In genomic region chr10:113530476-113530875, GRCh38 we compare ENCODE assay signal across 24 cellular contexts. TPM values are rescaled to one million over a fixed set of nuclear protein-coding genes. Genes with fewer than 3 reads are reported as not detected.
DNase-seq lines count a peak whose midpoint lies in the region; ATAC-seq and TF ChIP-seq lines count a peak whose summit lies in the region.
"Had no signal": no experiment of that assay in that cellular context is flagged by ENCODE, and none has a peak within 500 bp of the region (broad histone marks: within the 10 kb centered on the region; RNA-seq: fewer than 3 reads in every experiment).

No MANE protein-coding gene starts in this region.

- no peak for TF ChIP-seq CTCF in neural progenitor cell (IDR thresholded peaks at IDR 0.05)
- no peak for TF ChIP-seq CTCF in sigmoid colon (IDR thresholded peaks at IDR 0.05)

- TF ChIP-seq EP300 in sigmoid colon (IDR thresholded peaks at IDR 0.05), result no peak

- no peak for TF ChIP-seq POLR2A in sigmoid colon (IDR thresholded peaks at IDR 0.05)

- intact Hi-C loops in cardiac septum (cut with DNase I), result no loop called here
- intact Hi-C loops in Right ventricle myocardium inferior (cut with DNase I), result no loop called here
- intact Hi-C loops in sigmoid colon (cut with DNase I), result no loop called here

- H3K36me3 ChIP-seq in neural progenitor cell (no peaks in the 10 kb centered on the region), sigmoid colon (no peaks in the 10 kb centered on the region)
- H3K36me3 ChIP-seq: BE2C; BLaER1 treated with 17β-estradiol and CSF1 and Interleukin-3, amounts not matched to agents 10 nM and 100 nM had no signal

- H3K36me3 Mint-ChIP-seq in neural progenitor cell, result no peaks in the 10 kb centered on the region
- H3K36me3 Mint-ChIP-seq: CD14-positive monocyte; CD8-positive, alpha-beta memory T cell had no signal

- DNase-seq in cardiac septum (ENCODE audit: low spot score) (peak; percentile 71), Right ventricle myocardium inferior (ENCODE audit: missing footprints) (no peak), neural progenitor cell (ENCODE audit: low spot score) (peak; percentile 25), sigmoid colon (peak; percentile 30), inferior parietal cortex (ENCODE audit: extremely low spot score) (no peak), A172 (ENCODE audit: low spot score) (no peak), cerebellum (ENCODE audit: low spot score) (no peak)
- DNase-seq: ACHN; AML-193; BE2C; CD4-positive, alpha-beta T cell; CD8-positive, alpha-beta memory T cell; DMS 273 treated with DMSO at 0.1 percent for 48 hours; DMS79; EL; GF-D8; H7; HCEC 1CT had no signal

- H3K9me3 Mint-ChIP-seq in neural progenitor cell, result no peaks in the 10 kb centered on the region
- H3K9me3 Mint-ChIP-seq: CD4-positive, alpha-beta T cell had no signal

- H3K4me2 ChIP-seq in neural progenitor cell, result no peak overlapping the region
- H3K4me2 ChIP-seq: A549; BLaER1 treated with 17β-estradiol and CSF1 and Interleukin-3, amounts not matched to agents 10 nM and 100 nM had no signal

- H3K27me3 Mint-ChIP-seq in neural progenitor cell (ENCODE audit: insufficient read depth, low read depth), result peaks cover 3% of the 10 kb centered on the region

- no peaks in the 10 kb centered on the region for H4K20me1 ChIP-seq in neural progenitor cell (ENCODE audit: low read depth)
- H4K20me1 ChIP-seq: BLaER1 treated with 17β-estradiol and CSF1 and Interleukin-3, amounts not matched to agents 10 nM and 100 nM had no signal

- ATAC-seq in Right ventricle myocardium inferior, result no peak
- ATAC-seq: A549 had no signal

- H3K27ac ChIP-seq in neural progenitor cell (no peak overlapping the region), sigmoid colon (no peak overlapping the region)
- H3K27ac ChIP-seq: 22Rv1; A549; BLaER1 treated with 17β-estradiol and CSF1 and Interleukin-3, amounts not matched to agents 10 nM and 100 nM had no signal

- H3K4me3 ChIP-seq in neural progenitor cell (no peak overlapping the region), sigmoid colon (no peak overlapping the region)
- H3K4me3 ChIP-seq: A549; BLaER1 treated with 17β-estradiol and CSF1 and Interleukin-3, amounts not matched to agents 10 nM and 100 nM had no signal

- no peaks in the 10 kb centered on the region for H3F3A ChIP-seq in neural progenitor cell (ENCODE audit: low read depth)

- no peaks in the 10 kb centered on the region for H3K4me1 Mint-ChIP-seq in neural progenitor cell
- H3K4me1 Mint-ChIP-seq: CD14-positive monocyte; CD8-positive, alpha-beta memory T cell had no signal

- no peak overlapping the region for H3K27ac Mint-ChIP-seq in neural progenitor cell
- H3K27ac Mint-ChIP-seq: CD14-positive monocyte; CD4-positive, alpha-beta T cell; CD8-positive, alpha-beta memory T cell had no signal

- H3K9ac ChIP-seq in neural progenitor cell, result no peak overlapping the region
- H3K9ac ChIP-seq: BLaER1 treated with 17β-estradiol and CSF1 and Interleukin-3, amounts not matched to agents 10 nM and 100 nM had no signal

- no peak overlapping the region for H3K4me3 Mint-ChIP-seq in neural progenitor cell
- H3K4me3 Mint-ChIP-seq: CD14-positive monocyte; CD4-positive, alpha-beta T cell; CD8-positive, alpha-beta memory T cell had no signal

- H3K27me3 ChIP-seq in neural progenitor cell, result peaks cover 7% of the 10 kb centered on the region
- no peaks in the 10 kb centered on the region for H3K27me3 ChIP-seq in sigmoid colon
- H3K27me3 ChIP-seq: BE2C; BLaER1 treated with 17β-estradiol and CSF1 and Interleukin-3, amounts not matched to agents 10 nM and 100 nM had no signal

- WGBS in sigmoid colon, 2 donors, result 86 to 89% methylated on average over 13 of the region's 13 CpGs

- H3K79me2 ChIP-seq in neural progenitor cell (ENCODE audit: low read depth), result no peaks in the 10 kb centered on the region

- no peaks in the 10 kb centered on the region for H3K4me1 ChIP-seq in neural progenitor cell
- H3K4me1 ChIP-seq in sigmoid colon, result no peaks in the 10 kb centered on the region
- H3K4me1 ChIP-seq: A549, BE2C had no signal

- peak overlapping the region; percentile 50 for H2AFZ ChIP-seq in neural progenitor cell (replicated peaks)

- H3K9me3 ChIP-seq in neural progenitor cell (ENCODE audit: low read depth) (no peaks in the 10 kb centered on the region), sigmoid colon (no peaks in the 10 kb centered on the region)
- H3K9me3 ChIP-seq: A549; BE2C; BLaER1 treated with 17β-estradiol and CSF1 and Interleukin-3, amounts not matched to agents 10 nM and 100 nM had no signal

RNA-seq across cellular contexts. Expression of gene HABP2, which starts 22.4 kb away (rescaled TPM):
- total RNA-seq in cardiac septum (not detected), Right ventricle myocardium inferior (not detected), neural progenitor cell (ENCODE audit: low replicate concordance) (not detected in 2 replicates), sigmoid colon (not detected), cerebellum (not detected)
- not detected for polyA plus RNA-seq in sigmoid colon
- total RNA-seq in A172 (2014; rRNA removed; shearing (Covaris generic)), result not detected in 2 replicates
- total RNA-seq: CD4-positive, alpha-beta T cell; CD8-positive, alpha-beta memory T cell; G401; H1; H7 had no signal
- polyA plus RNA-seq: CD14-positive monocyte; CD8-positive, alpha-beta memory T cell; H1 had no signal

Comparison
In these comparisons a context has a peak if more than half of its experiments do, and no peak if none do; other contexts are left out.
1. DNase-seq: peak in cardiac septum (single experiment), neural progenitor cell (single experiment) and sigmoid colon (single experiment); none in Right ventricle myocardium inferior (single experiment), inferior parietal cortex (single experiment), A172 (single experiment) and cerebellum (single experiment).